14 cellular contexts compared by ENCODE assay signal in the genomic region with DNA sequence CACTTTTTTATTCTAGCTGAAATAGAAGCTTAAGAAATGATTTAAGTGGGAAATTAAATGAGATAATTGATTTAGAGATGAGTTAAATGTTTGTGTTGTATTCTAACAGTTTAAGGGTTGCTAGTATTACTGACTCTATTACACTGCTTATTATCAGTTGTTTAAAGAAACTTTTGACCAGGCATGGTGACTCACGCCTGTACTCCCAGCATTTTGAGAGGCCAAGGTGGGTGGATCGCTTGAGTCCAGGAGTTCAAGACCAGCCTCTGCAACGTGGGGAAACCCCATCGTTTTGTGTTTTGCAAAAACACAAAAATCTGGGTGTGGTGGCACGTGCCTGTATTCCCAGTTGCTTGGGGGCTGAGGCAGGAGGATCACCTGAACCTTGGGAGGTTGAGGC. TPM values are rescaled to one million over a fixed set of nuclear protein-coding genes. Genes with fewer than 3 reads are reported as not detected.
DNase-seq lines count a peak whose midpoint lies in the region; ATAC-seq and TF ChIP-seq lines count a peak whose summit lies in the region.
"Had no signal": no experiment of that assay in that cellular context is flagged by ENCODE, and none has a peak within 500 bp of the region (broad histone marks: within the 10 kb centered on the region; RNA-seq: fewer than 3 reads in every experiment).

No MANE protein-coding gene starts in this region.

- DNase-seq in choroid plexus epithelial cell (ENCODE audit: low read depth) (peak; percentile 43), mesenchymal stem cell (peak; percentile 51), smooth muscle cell (lab: John Stamatoyannopoulos, UW; ENCODE audit: unreplicated experiment) (no peak), anterior cingulate cortex (lab: John Stamatoyannopoulos, UW) (no peak)
- DNase-seq: C1 segment of cervical spinal cord; CD4-positive, alpha-beta T cell; COR-L47; DMS153; DMS79 treated with DMSO at 0.1 percent for 48 hours; EL had no signal

- H3K9me2 ChIP-seq in Loucy (replicated peaks; ENCODE audit: low read depth, low read length): no peaks in the 10 kb centered on the region

- H3K79me2 ChIP-seq in Loucy (ENCODE audit: insufficient read depth, low read length): peaks cover 99% of the 10 kb centered on the region
- peaks cover 100% of the 10 kb centered on the region for H3K79me2 ChIP-seq in smooth muscle cell (ENCODE audit: low read depth)

- no peak overlapping the region for H4K8ac ChIP-seq in mesenchymal stem cell (ENCODE audit: low read length)

- H3K27me3 ChIP-seq in Loucy (ENCODE audit: insufficient read depth, low read length, poor library complexity, severe bottlenecking) (no peaks in the 10 kb centered on the region), mesenchymal stem cell (ENCODE audit: control insufficient read depth in 1 of 2, insufficient read depth in 1 of 2, low read length in 2 of 2) (no peaks in the 10 kb centered on the region), smooth muscle cell (ENCODE audit: low read depth) (no peaks in the 10 kb centered on the region)

- H3K9me3 ChIP-seq in Loucy (ENCODE audit: insufficient read depth, low read depth, low read length) (no peaks in the 10 kb centered on the region), mesenchymal stem cell (ENCODE audit: control insufficient read depth, low read length) (no peaks in the 10 kb centered on the region), smooth muscle cell (replicated peaks; ENCODE audit: low read depth) (no peaks in the 10 kb centered on the region)

- H3K36me3 ChIP-seq in Loucy (ENCODE audit: insufficient read depth, low read length) (peaks cover 5% of the 10 kb centered on the region; the same call in 1 of the 2 replicates), mesenchymal stem cell (ENCODE audit: control insufficient read depth in 1 of 2, insufficient read depth in 2 of 2, low read depth in 1 of 2, low read length in 2 of 2) (peaks cover 6 to 28% of the 10 kb centered on the region in 2 experiments), smooth muscle cell (ENCODE audit: low read depth) (no peaks in the 10 kb centered on the region)

- H3K4me1 ChIP-seq in Loucy (ENCODE audit: insufficient read depth, low read length, poor library complexity, severe bottlenecking) (peaks cover 24% of the 10 kb centered on the region), mesenchymal stem cell (ENCODE audit: control insufficient read depth, insufficient read depth, low read depth, low read length) (peaks cover 11% of the 10 kb centered on the region), smooth muscle cell (ENCODE audit: low read depth) (peaks cover 8% of the 10 kb centered on the region)

- H3K27ac ChIP-seq in mesenchymal stem cell (ENCODE audit: low read length, poor library complexity, severe bottlenecking): no peak overlapping the region
- no peak overlapping the region for H3K27ac ChIP-seq in smooth muscle cell (ENCODE audit: low read depth)

- H3K4me3 ChIP-seq in Loucy (ENCODE audit: low read length, poor library complexity, severe bottlenecking): no peak overlapping the region
- H3K4me3 ChIP-seq in choroid plexus epithelial cell (ENCODE audit: low read depth, low read length): no peak overlapping the region
- H3K4me3 ChIP-seq in mesenchymal stem cell (ENCODE audit: insufficient read depth in 1 of 2, low read depth in 1 of 2, low read length in 2 of 2): no peak overlapping the region
- H3K4me3 ChIP-seq in smooth muscle cell: no peak overlapping the region

- no peak overlapping the region for H2BK12ac ChIP-seq in mesenchymal stem cell (ENCODE audit: low read length in 2 of 2)

- 81% methylated on average over 5 of the region's 5 CpGs for WGBS in mesenchymal stem cell
- 74% methylated on average over 5 of the region's 5 CpGs for WGBS in smooth muscle cell (ENCODE audit: low lambda C conversion rate)

- ATAC-seq in GM19035 (IDR thresholded peaks at IDR 0.05; ENCODE audit: unreplicated experiment) (no peak), GM18511 (IDR thresholded peaks at IDR 0.05; ENCODE audit: unreplicated experiment) (no peak)
- ATAC-seq: HCT116 had no signal

- H3K4ac ChIP-seq in mesenchymal stem cell (ENCODE audit: low read depth in 1 of 2, low read length in 2 of 2): no peak overlapping the region

- H2BK120ac ChIP-seq in mesenchymal stem cell (ENCODE audit: low read depth, low read length): no peak overlapping the region

- H3K79me1 ChIP-seq in mesenchymal stem cell (replicated peaks; ENCODE audit: low read length, poor library complexity, severe bottlenecking): no peaks in the 10 kb centered on the region

- H3K9ac ChIP-seq in Loucy (ENCODE audit: low read depth, low read length, poor library complexity, severe bottlenecking) (no peak overlapping the region), mesenchymal stem cell (ENCODE audit: low read length) (no peak overlapping the region), smooth muscle cell (ENCODE audit: low read depth) (no peak overlapping the region)

- H4K20me1 ChIP-seq in Loucy (ENCODE audit: insufficient read depth, low read length, poor library complexity, severe bottlenecking): peaks cover 38% of the 10 kb centered on the region
- H4K20me1 ChIP-seq in smooth muscle cell (ENCODE audit: low read depth): peaks cover 100% of the 10 kb centered on the region

- H2BK15ac ChIP-seq in mesenchymal stem cell (ENCODE audit: low read depth, poor library complexity, severe bottlenecking): no peak overlapping the region

- no peak overlapping the region for H2AFZ ChIP-seq in Loucy (ENCODE audit: low read length)
- no peak overlapping the region for H2AFZ ChIP-seq in mesenchymal stem cell (ENCODE audit: low read depth, low read length)
- no peak overlapping the region for H2AFZ ChIP-seq in smooth muscle cell (ENCODE audit: low read depth)

- H3K14ac ChIP-seq in mesenchymal stem cell (ENCODE audit: low read length in 2 of 2): no peak overlapping the region

- peak overlapping the region; percentile 2 for H3K4me2 ChIP-seq in Loucy (ENCODE audit: low read depth, low read length, poor library complexity, severe bottlenecking)
- H3K4me2 ChIP-seq in mesenchymal stem cell (ENCODE audit: low read length, poor library complexity, severe bottlenecking): no peak overlapping the region
- H3K4me2 ChIP-seq in smooth muscle cell: no peak overlapping the region

- no peak overlapping the region for H3K23ac ChIP-seq in mesenchymal stem cell (ENCODE audit: low read length in 2 of 2)

- H4K91ac ChIP-seq in mesenchymal stem cell (ENCODE audit: low read length): no peak overlapping the region

- no peak overlapping the region for H2AK5ac ChIP-seq in mesenchymal stem cell (ENCODE audit: low read length, severe bottlenecking)

- H3K18ac ChIP-seq in mesenchymal stem cell (ENCODE audit: low read depth in 1 of 2, low read length in 2 of 2): peak overlapping the region in 1 of 2 experiments; percentile 57

- H3F3A ChIP-seq in Loucy (ENCODE audit: low read depth) (0 out of 2 replicates have a peak, but pooled peaks cover under 1% of the 10 kb centered on the region), smooth muscle cell (ENCODE audit: low read depth) (peaks cover 35% of the 10 kb centered on the region)

- no peak overlapping the region for H2BK5ac ChIP-seq in mesenchymal stem cell (ENCODE audit: low read depth, low read length, poor library complexity, severe bottlenecking)

- TF ChIP-seq CTCF in Loucy (conservative IDR thresholded peaks at IDR 0.05; ENCODE audit: low read length) (no peak), choroid plexus epithelial cell (conservative IDR thresholded peaks at IDR 0.05; ENCODE audit: low read depth, low read length) (no peak), smooth muscle cell (IDR thresholded peaks at IDR 0.05; ENCODE audit: borderline replicate concordance, insufficient read depth, poor library complexity, severe bottlenecking) (no peak)

RNA-seq across cellular contexts. Expression of a gene that starts 14.2 kb away (rescaled TPM):
- polyA plus RNA-seq in mesenchymal stem cell (2013, experiment 1 of 2): 212 TPM
- polyA plus RNA-seq in mesenchymal stem cell (2013, experiment 2 of 2): 219 TPM
- 389 and 417 TPM in 2 replicates for total RNA-seq in smooth muscle cell
- polyA plus RNA-seq in smooth muscle cell: 149 and 151 TPM in 2 replicates

Comparison
In these comparisons a context has a peak if more than half of its experiments do, and no peak if none do; other contexts are left out.
1. DNase-seq: peak in choroid plexus epithelial cell (single experiment) and mesenchymal stem cell (single experiment); none in smooth muscle cell (single experiment) and anterior cingulate cortex (0 of 58).